In genomic region chr2:195368530-195369216, GRCh38 we compare ENCODE assay signal across 1 cellular context.
TF ChIP-seq lines count a peak whose summit lies in the region.

No MANE protein-coding gene starts in this region.

TF ChIP-seq in K562, 482 proteins besides CTCF, POLR2A, EP300 and RAD21 (continued from another document and continues in another):
- TF ChIP-seq STAG1 (CRISPR knock-in tag; IDR thresholded peaks at IDR 0.05; ENCODE audit: borderline replicate concordance) (no peak), PHF20 (IDR thresholded peaks at IDR 0.05; ENCODE audit: partially characterized antibody) (no peak), ZNF318 (IDR thresholded peaks at IDR 0.05; ENCODE audit: borderline replicate concordance in 1 of 2, low read depth in 1 of 2) (no peak), RBM22 (IDR thresholded peaks at IDR 0.05; ENCODE audit: low read depth, low read length, poor library complexity, severe bottlenecking) (no peak), EHMT2 (IDR thresholded peaks at IDR 0.05) (no peak), TCF3 (CRISPR knock-in tag; IDR thresholded peaks at IDR 0.05) (peak; percentile 46), ARID1B (IDR thresholded peaks at IDR 0.05) (peak; percentile 70; the same call in 1 of the 2 replicates), NUFIP1 (IDR thresholded peaks at IDR 0.05; ENCODE audit: partially characterized antibody) (no peak), CBFA2T2 (conservative IDR thresholded peaks at IDR 0.05) (0 out of 2 replicates have a peak, but pooled peaks have one; percentile 18), SREBF2 (CRISPR knock-in tag; IDR thresholded peaks at IDR 0.05) (no peak), CBFA2T3 (IDR thresholded peaks at IDR 0.05) (peak; percentile 61), ZNF143 (CRISPR knock-in tag; IDR thresholded peaks at IDR 0.05) (no peak), NEUROD1 (IDR thresholded peaks at IDR 0.05; ENCODE audit: borderline replicate concordance, low read depth, low read length, partially characterized antibody) (no peak), CAMTA2 (CRISPR knock-in tag; conservative IDR thresholded peaks at IDR 0.05) (no peak), TEAD4 (IDR thresholded peaks at IDR 0.05; ENCODE audit: low read length) (peak; percentile 46; the same call in 1 of the 2 replicates), TEAD4 (CRISPR knock-in tag; IDR thresholded peaks at IDR 0.05; ENCODE audit: borderline replicate concordance) (no peak), KLF6 (CRISPR knock-in tag; IDR thresholded peaks at IDR 0.05; ENCODE audit: borderline replicate concordance) (no peak), HDAC3 (IDR thresholded peaks at IDR 0.05; ENCODE audit: borderline replicate concordance, partially characterized antibody) (no peak), ZNF197 (CRISPR knock-in tag; IDR thresholded peaks at IDR 0.05; ENCODE audit: low read depth) (no peak), BCL6 (CRISPR knock-in tag; IDR thresholded peaks at IDR 0.05) (no peak), NCOA1 (IDR thresholded peaks at IDR 0.05; ENCODE audit: low read depth) (no peak), ZNF253 (CRISPR knock-in tag; conservative IDR thresholded peaks at IDR 0.05) (no peak), ZNF699 (CRISPR knock-in tag; IDR thresholded peaks at IDR 0.05; ENCODE audit: insufficient replicate concordance) (no peak), AFF4 (CRISPR knock-in tag; IDR thresholded peaks at IDR 0.05) (no peak), ZKSCAN8 (CRISPR knock-in tag; IDR thresholded peaks at IDR 0.05) (no peak), GMEB1 (CRISPR knock-in tag; IDR thresholded peaks at IDR 0.05) (no peak), ETS1 (conservative IDR thresholded peaks at IDR 0.05; ENCODE audit: control insufficient read depth, low read depth, low read length) (no peak), ATF7 (IDR thresholded peaks at IDR 0.05) (no peak), DPF2 (IDR thresholded peaks at IDR 0.05) (peak; percentile 39; the same call in 1 of the 2 replicates), PHF8 (IDR thresholded peaks at IDR 0.05; ENCODE audit: borderline replicate concordance, low read length) (no peak), RBM39 (optimal IDR thresholded peaks at IDR 0.05; ENCODE audit: low read depth, low read length) (no peak), NCOA2 (IDR thresholded peaks at IDR 0.05; ENCODE audit: partially characterized antibody in 2 of 2) (peak in 1 of 2 experiments; percentile 25)
- TF ChIP-seq, protein P1, sequence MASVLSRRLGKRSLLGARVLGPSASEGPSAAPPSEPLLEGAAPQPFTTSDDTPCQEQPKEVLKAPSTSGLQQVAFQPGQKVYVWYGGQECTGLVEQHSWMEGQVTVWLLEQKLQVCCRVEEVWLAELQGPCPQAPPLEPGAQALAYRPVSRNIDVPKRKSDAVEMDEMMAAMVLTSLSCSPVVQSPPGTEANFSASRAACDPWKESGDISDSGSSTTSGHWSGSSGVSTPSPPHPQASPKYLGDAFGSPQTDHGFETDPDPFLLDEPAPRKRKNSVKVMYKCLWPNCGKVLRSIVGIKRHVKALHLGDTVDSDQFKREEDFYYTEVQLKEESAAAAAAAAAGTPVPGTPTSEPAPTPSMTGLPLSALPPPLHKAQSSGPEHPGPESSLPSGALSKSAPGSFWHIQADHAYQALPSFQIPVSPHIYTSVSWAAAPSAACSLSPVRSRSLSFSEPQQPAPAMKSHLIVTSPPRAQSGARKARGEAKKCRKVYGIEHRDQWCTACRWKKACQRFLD (CRISPR knock-in tag; IDR thresholded peaks at IDR 0.05) = no peak
- TF ChIP-seq, protein P2, sequence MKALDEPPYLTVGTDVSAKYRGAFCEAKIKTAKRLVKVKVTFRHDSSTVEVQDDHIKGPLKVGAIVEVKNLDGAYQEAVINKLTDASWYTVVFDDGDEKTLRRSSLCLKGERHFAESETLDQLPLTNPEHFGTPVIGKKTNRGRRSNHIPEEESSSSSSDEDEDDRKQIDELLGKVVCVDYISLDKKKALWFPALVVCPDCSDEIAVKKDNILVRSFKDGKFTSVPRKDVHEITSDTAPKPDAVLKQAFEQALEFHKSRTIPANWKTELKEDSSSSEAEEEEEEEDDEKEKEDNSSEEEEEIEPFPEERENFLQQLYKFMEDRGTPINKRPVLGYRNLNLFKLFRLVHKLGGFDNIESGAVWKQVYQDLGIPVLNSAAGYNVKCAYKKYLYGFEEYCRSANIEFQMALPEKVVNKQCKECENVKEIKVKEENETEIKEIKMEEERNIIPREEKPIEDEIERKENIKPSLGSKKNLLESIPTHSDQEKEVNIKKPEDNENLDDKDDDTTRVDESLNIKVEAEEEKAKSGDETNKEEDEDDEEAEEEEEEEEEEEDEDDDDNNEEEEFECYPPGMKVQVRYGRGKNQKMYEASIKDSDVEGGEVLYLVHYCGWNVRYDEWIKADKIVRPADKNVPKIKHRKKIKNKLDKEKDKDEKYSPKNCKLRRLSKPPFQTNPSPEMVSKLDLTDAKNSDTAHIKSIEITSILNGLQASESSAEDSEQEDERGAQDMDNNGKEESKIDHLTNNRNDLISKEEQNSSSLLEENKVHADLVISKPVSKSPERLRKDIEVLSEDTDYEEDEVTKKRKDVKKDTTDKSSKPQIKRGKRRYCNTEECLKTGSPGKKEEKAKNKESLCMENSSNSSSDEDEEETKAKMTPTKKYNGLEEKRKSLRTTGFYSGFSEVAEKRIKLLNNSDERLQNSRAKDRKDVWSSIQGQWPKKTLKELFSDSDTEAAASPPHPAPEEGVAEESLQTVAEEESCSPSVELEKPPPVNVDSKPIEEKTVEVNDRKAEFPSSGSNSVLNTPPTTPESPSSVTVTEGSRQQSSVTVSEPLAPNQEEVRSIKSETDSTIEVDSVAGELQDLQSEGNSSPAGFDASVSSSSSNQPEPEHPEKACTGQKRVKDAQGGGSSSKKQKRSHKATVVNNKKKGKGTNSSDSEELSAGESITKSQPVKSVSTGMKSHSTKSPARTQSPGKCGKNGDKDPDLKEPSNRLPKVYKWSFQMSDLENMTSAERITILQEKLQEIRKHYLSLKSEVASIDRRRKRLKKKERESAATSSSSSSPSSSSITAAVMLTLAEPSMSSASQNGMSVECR (CRISPR knock-in tag; IDR thresholded peaks at IDR 0.05) = no peak
- TF ChIP-seq, protein P3, sequence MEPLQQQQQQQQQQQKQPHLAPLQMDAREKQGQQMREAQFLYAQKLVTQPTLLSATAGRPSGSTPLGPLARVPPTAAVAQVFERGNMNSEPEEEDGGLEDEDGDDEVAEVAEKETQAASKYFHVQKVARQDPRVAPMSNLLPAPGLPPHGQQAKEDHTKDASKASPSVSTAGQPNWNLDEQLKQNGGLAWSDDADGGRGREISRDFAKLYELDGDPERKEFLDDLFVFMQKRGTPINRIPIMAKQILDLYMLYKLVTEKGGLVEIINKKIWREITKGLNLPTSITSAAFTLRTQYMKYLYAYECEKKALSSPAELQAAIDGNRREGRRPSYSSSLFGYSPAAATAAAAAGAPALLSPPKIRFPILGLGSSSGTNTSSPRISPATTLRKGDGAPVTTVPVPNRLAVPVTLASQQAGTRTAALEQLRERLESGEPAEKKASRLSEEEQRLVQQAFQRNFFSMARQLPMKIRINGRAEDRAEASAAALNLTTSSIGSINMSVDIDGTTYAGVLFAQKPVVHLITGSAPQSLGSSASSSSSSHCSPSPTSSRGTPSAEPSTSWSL (CRISPR knock-in tag; IDR thresholded peaks at IDR 0.05; ENCODE audit: borderline replicate concordance) = no peak
